9 cellular contexts compared by ENCODE assay signal in genomic region chr1:206175459-206176112, GRCh38. TPM values are rescaled to one million over a fixed set of nuclear protein-coding genes. Genes with fewer than 3 reads are reported as not detected.
A peak's percentile ranks its signal among the peaks of the same experiment; 100 is the strongest.
DNase-seq lines count a peak whose midpoint lies in the region; ATAC-seq and TF ChIP-seq lines count a peak whose summit lies in the region.
"Not testable (repeated sequence)": the region's sequence is repeated elsewhere in the genome, so short reads cannot be mapped to it uniquely, and the experiment has no call there.
"Had no signal": no experiment of that assay in that cellular context is flagged by ENCODE, and none has a peak within 500 bp of the region (broad histone marks: within the 10 kb centered on the region; RNA-seq: fewer than 3 reads in every experiment).

No MANE protein-coding gene starts in this region.

- WGBS in right lobe of liver (ENCODE audit: insufficient coverage, low coverage, low lambda C conversion rate, missing lambda C conversion rate), result 40% methylated on average over 1 of the region's 4 CpGs

- not testable (repeated sequence) for H3K27ac ChIP-seq in GM23338 (ENCODE audit: low read depth); foreskin keratinocyte; right lobe of liver

- H3K9me3 ChIP-seq in right lobe of liver, result not testable (repeated sequence)

- H3K27me3 Mint-ChIP-seq in GM23338 (ENCODE audit: insufficient read depth, low read depth, poor library complexity), result not testable (repeated sequence)

- not testable (repeated sequence) for H2AFZ ChIP-seq in GM23338

- TF ChIP-seq POLR2A in right lobe of liver (IDR thresholded peaks at IDR 0.05), result not testable (repeated sequence)

- not testable (repeated sequence) for H3K36me3 ChIP-seq in GM23338 (ENCODE audit: insufficient read depth); right lobe of liver

- not testable (repeated sequence) for H3K9me3 Mint-ChIP-seq in GM23338

- not testable (repeated sequence) for H3K4me3 Mint-ChIP-seq in GM23338

- not testable (repeated sequence) for H3K27me3 ChIP-seq in GM23338 (ENCODE audit: insufficient read depth); foreskin keratinocyte; right lobe of liver

- H3K4me1 ChIP-seq in GM23338 (ENCODE audit: insufficient read depth); foreskin keratinocyte; right lobe of liver: not testable (repeated sequence)

- H4K20me1 ChIP-seq in GM23338 (replicated peaks; ENCODE audit: insufficient read depth), result not testable (repeated sequence)

- DNase-seq in AML-193 (lab: John Stamatoyannopoulos, UW) (peak; percentile 44 to 63), GM23338 (ENCODE audit: low spot score) (peak; percentile 48), MV-4-11 (lab: John Stamatoyannopoulos, UW) (peak; percentile 63), SKM-1 (lab: John Stamatoyannopoulos, UW; ENCODE audit: unreplicated experiment) (peak; percentile 46), choroid plexus epithelial cell (ENCODE audit: low read depth) (peak; percentile 36), foreskin keratinocyte (peak; percentile 19 to 59), stromal cell of bone marrow (ENCODE audit: low read depth) (peak; percentile 40)
- DNase-seq in right lobe of liver, result not testable (repeated sequence)

- not testable (repeated sequence) for H3K27ac Mint-ChIP-seq in GM23338

- H3K79me2 ChIP-seq in GM23338 (replicated peaks; ENCODE audit: insufficient read depth), result not testable (repeated sequence)

- H3F3A ChIP-seq in GM23338 (replicated peaks; ENCODE audit: low read depth), result not testable (repeated sequence)

- not testable (repeated sequence) for H3K36me3 Mint-ChIP-seq in GM23338 (ENCODE audit: low read depth)

- not testable (repeated sequence) for H3K4me3 ChIP-seq in GM23338; choroid plexus epithelial cell (ENCODE audit: low read depth, low read length); right lobe of liver

- intact Hi-C loops in right lobe of liver (cut with DNase I), result not testable (repeated sequence)

- TF ChIP-seq CTCF in GM23338 (conservative IDR thresholded peaks at IDR 0.05; ENCODE audit: low read depth in 2 of 2) (peak; percentile 54 to 60; a peak in 3 of 4 replicates), choroid plexus epithelial cell (conservative IDR thresholded peaks at IDR 0.05; ENCODE audit: low read depth, low read length) (peak; percentile 40), foreskin keratinocyte (conservative IDR thresholded peaks at IDR 0.05) (peak; percentile 50)
- TF ChIP-seq CTCF in right lobe of liver (IDR thresholded peaks at IDR 0.05), result not testable (repeated sequence)

- not testable (repeated sequence) for H3K4me1 Mint-ChIP-seq in GM23338

- H3K9me2 ChIP-seq in GM23338 (ENCODE audit: insufficient read depth), result not testable (repeated sequence)

- not testable (repeated sequence) for H3K4me2 ChIP-seq in GM23338

- peak; percentile 78 for ATAC-seq in GM23338
- ATAC-seq in foreskin keratinocyte, result peak; percentile 31
- peak; percentile 51 to 86 (median 80) for ATAC-seq in right lobe of liver

RNA-seq across cellular contexts. Expression of gene FAM72A, which starts 27.1 kb away (rescaled TPM):
- total RNA-seq in GM23338 (2014; rRNA removed; shearing (Covaris generic)), result 15.3 and 19.1 TPM in 2 replicates
- 24.0 and 26.7 TPM in 2 replicates for polyA plus RNA-seq in GM23338 (2016; fragmentation: Nextera tagmentation; extraction: Ambion mirVana)
- 5.7 and 7.1 TPM in 2 replicates for total RNA-seq in foreskin keratinocyte
- 4.1 and 6.0 TPM in 2 replicates for polyA plus RNA-seq in foreskin keratinocyte
- 1 to 10 TPM in 2 of 6 experiments, under 1 TPM in 3, not detected in 1; 0.57 to 1.4 (median 0.95) TPM for total RNA-seq in right lobe of liver

RNA-seq across cellular contexts. Expression of gene SRGAP2, which starts 27.8 kb away (rescaled TPM):
- total RNA-seq in GM23338 (2014; rRNA removed; shearing (Covaris generic)), result 69.2 and 77.8 TPM in 2 replicates
- polyA plus RNA-seq in GM23338 (2016; fragmentation: Nextera tagmentation; extraction: Ambion mirVana) (41.4 and 48.3 TPM in 2 replicates), foreskin keratinocyte (11.4 and 12.1 TPM in 2 replicates)
- total RNA-seq in foreskin keratinocyte (41.8 and 48.9 TPM in 2 replicates), right lobe of liver (10 to 100 TPM in 5 of 6 experiments, 1 to 10 TPM in 1; 9.8 to 20.0 (median 15.3) TPM)

RNA-seq across cellular contexts. Expression of gene AVPR1B, which starts 58.4 kb away (rescaled TPM):
- 0.52 TPM in 1 of 2 replicates, not detected in the other for total RNA-seq in GM23338 (2014; rRNA removed; shearing (Covaris generic))
- polyA plus RNA-seq in GM23338 (2016; fragmentation: Nextera tagmentation; extraction: Ambion mirVana), result 0.09 and 0.24 TPM in 2 replicates
- not detected in 2 replicates for total RNA-seq in foreskin keratinocyte
- polyA plus RNA-seq in foreskin keratinocyte, result not detected in 2 replicates
- total RNA-seq in right lobe of liver, result not detected
- total RNA-seq: activated CD4-positive, alpha-beta T cell treated with anti-CD3 and anti-CD28 coated beads, Interleukin-2, amount 10 ng/mL, durations not matched to agents 7 days and 5 days had no signal
